ENCODE assay signal across 36 cellular contexts in genomic region chr1:181987996-181988395, GRCh38.
"Had no signal": no experiment of that assay in that cellular context is flagged by ENCODE, and none has a peak within 500 bp of the region (broad histone marks: within the 10 kb centered on the region; RNA-seq: fewer than 3 reads in every experiment).

No MANE protein-coding gene starts in this region.

- H3K4me3 ChIP-seq: adrenal gland, body of pancreas, breast epithelium had no signal

- H3K27ac Mint-ChIP-seq: activated B cell treated with CpG ODN at 0.5 μM for 24 hours; activated CD4-positive, alpha-beta memory T cell treated with anti-CD3 and anti-CD28 coated beads for 36 hours; activated CD4-positive, alpha-beta T cell treated with anti-CD3 and anti-CD28 coated beads, Interleukin-2, amount 10 ng/mL, durations not matched to agents 24 days and 14 days; activated CD8-positive, alpha-beta T cell treated with anti-CD3 and anti-CD28 coated beads for 36 hours; activated naive CD4-positive, alpha-beta T cell treated with anti-CD3 and anti-CD28 coated beads for 36 hours; activated naive CD4-positive, alpha-beta T cell treated with anti-CD3 and anti-CD28 coated beads, Interleukin-2, amount 50 U/mL, for 72 hours; activated naive CD8-positive, alpha-beta T cell treated with anti-CD3 and anti-CD28 coated beads for 36 hours; activated T-cell treated with anti-CD3 and anti-CD28 coated beads, Interleukin-2, amount 50 U/mL, for 72 hours; activated T-helper 1 cell treated with anti-CD3 and anti-CD28 coated beads, Interleukin-12 subunit alpha, Interleukin-12 subunit beta, Interleukin-2, Interleukin-4 antibody, amounts not matched to agents 30 ng/mL and 10 ng/mL and 1 ng/mL, durations not matched to agents 14 hours and 24 hours and 36 hours; activated T-helper 17 cell treated with anti-CD3 and anti-CD28 coated beads, Interleukin-2, amount 50 U/mL, for 72 hours; T-helper 2 cell treated with Interferon-gamma antibody and Interleukin-4, amounts not matched to agents 5 μg/mL and 100 μg/mL, for 36 hours had no signal

- DNase-seq: activated B cell treated with CpG ODN at 0.5 μM for 24 hours; activated CD4-positive, alpha-beta memory T cell treated with anti-CD3 and anti-CD28 coated beads for 36 hours; activated CD4-positive, alpha-beta T cell treated with anti-CD3 and anti-CD28 coated beads for 4 hours; activated CD4-positive, alpha-beta T cell treated with anti-CD3 and anti-CD28 coated beads, Interleukin-2, amount 10 ng/mL, durations not matched to agents 24 days and 14 days; activated CD4-positive, alpha-beta T cell treated with anti-CD3 and anti-CD28 coated beads, Interleukin-2, amount 50 U/mL, for 1 hour; activated CD4-positive, alpha-beta T cell treated with anti-CD3 and anti-CD28 coated beads, Interleukin-2, amount 50 U/mL, for 4 hours; activated CD4-positive, CD25-positive, alpha-beta regulatory T cell treated with anti-CD3 and anti-CD28 coated beads, Interleukin-2, amount 50 U/mL, for 72 hours; activated CD8-positive, alpha-beta memory T cell treated with anti-CD3 and anti-CD28 coated beads, Interleukin-2, amount 50 U/mL, for 4 hours; activated CD8-positive, alpha-beta T cell treated with anti-CD3 and anti-CD28 coated beads for 36 hours; activated effector memory CD4-positive, alpha-beta T cell treated with anti-CD3 and anti-CD28 coated beads, Interleukin-2, amount 50 U/mL, for 16 hours; activated gamma-delta T cell treated with Interleukin-2 at 50 U/mL for 16 hours; activated naive CD4-positive, alpha-beta T cell; activated naive CD4-positive, alpha-beta T cell treated with anti-CD3 and anti-CD28 coated beads for 36 hours; activated naive CD4-positive, alpha-beta T cell treated with anti-CD3 and anti-CD28 coated beads, Interleukin-2, amount 50 U/mL, for 16 hours; activated naive CD8-positive, alpha-beta T cell treated with anti-CD3 and anti-CD28 coated beads for 36 hours; activated T-cell treated with anti-CD3 and anti-CD28 coated beads for 4 hours; activated T-cell treated with anti-CD3 and anti-CD28 coated beads, Interleukin-2, amount 50 U/mL, for 1 hour; activated T-cell treated with anti-CD3 and anti-CD28 coated beads, Interleukin-2, amount 50 U/mL, for 4 hours; activated T-cell treated with anti-CD3 and anti-CD28 coated beads, Interleukin-2, amount 50 U/mL, for 72 hours; adrenal gland; amniotic stem cell; aorta; body of pancreas; brain microvascular endothelial cell; central memory CD4-positive, alpha-beta T cell; T-helper 2 cell; T-helper 9 cell had no signal

- H3K9me3 Mint-ChIP-seq: activated B cell treated with CpG ODN at 0.5 μM for 24 hours; activated CD4-positive, alpha-beta memory T cell treated with anti-CD3 and anti-CD28 coated beads for 36 hours; activated CD4-positive, alpha-beta T cell treated with anti-CD3 and anti-CD28 coated beads, Interleukin-2, amount 10 ng/mL, durations not matched to agents 24 days and 14 days; activated CD8-positive, alpha-beta T cell treated with anti-CD3 and anti-CD28 coated beads for 36 hours; activated naive CD4-positive, alpha-beta T cell treated with anti-CD3 and anti-CD28 coated beads for 36 hours; activated naive CD4-positive, alpha-beta T cell treated with anti-CD3 and anti-CD28 coated beads, Interleukin-2, amount 50 U/mL, for 72 hours; activated naive CD8-positive, alpha-beta T cell treated with anti-CD3 and anti-CD28 coated beads for 36 hours; activated T-cell treated with anti-CD3 and anti-CD28 coated beads, Interleukin-2, amount 50 U/mL, for 4 hours; activated T-cell treated with anti-CD3 and anti-CD28 coated beads, Interleukin-2, amount 50 U/mL, for 72 hours; activated T-helper 1 cell treated with anti-CD3 and anti-CD28 coated beads, Interleukin-12 subunit alpha, Interleukin-12 subunit beta, Interleukin-2, Interleukin-4 antibody, amounts not matched to agents 30 ng/mL and 10 ng/mL and 1 ng/mL, durations not matched to agents 14 hours and 24 hours and 36 hours; activated T-helper 17 cell treated with anti-CD3 and anti-CD28 coated beads, Interleukin-2, amount 50 U/mL, for 72 hours; T-helper 2 cell treated with Interferon-gamma antibody and Interleukin-4, amounts not matched to agents 5 μg/mL and 100 μg/mL, for 36 hours had no signal

- FAIRE-seq: astrocyte, colon, TTC549 had no signal

- H3K4me3 Mint-ChIP-seq: activated B cell treated with CpG ODN at 0.5 μM for 24 hours; activated CD4-positive, alpha-beta memory T cell treated with anti-CD3 and anti-CD28 coated beads for 36 hours; activated CD4-positive, alpha-beta T cell treated with anti-CD3 and anti-CD28 coated beads, Interleukin-2, amount 10 ng/mL, durations not matched to agents 24 days and 14 days; activated CD8-positive, alpha-beta T cell treated with anti-CD3 and anti-CD28 coated beads for 36 hours; activated naive CD4-positive, alpha-beta T cell treated with anti-CD3 and anti-CD28 coated beads for 36 hours; activated naive CD8-positive, alpha-beta T cell treated with anti-CD3 and anti-CD28 coated beads for 36 hours; activated T-cell treated with anti-CD3 and anti-CD28 coated beads, Interleukin-2, amount 50 U/mL, for 4 hours; activated T-cell treated with anti-CD3 and anti-CD28 coated beads, Interleukin-2, amount 50 U/mL, for 72 hours; activated T-helper 1 cell treated with anti-CD3 and anti-CD28 coated beads, Interleukin-12 subunit alpha, Interleukin-12 subunit beta, Interleukin-2, Interleukin-4 antibody, amounts not matched to agents 30 ng/mL and 10 ng/mL and 1 ng/mL, durations not matched to agents 14 hours and 24 hours and 36 hours; activated T-helper 17 cell treated with anti-CD3 and anti-CD28 coated beads, Interleukin-2, amount 50 U/mL, for 72 hours; T-helper 2 cell treated with Interferon-gamma antibody and Interleukin-4, amounts not matched to agents 5 μg/mL and 100 μg/mL, for 36 hours had no signal

- H3K27me3 ChIP-seq: adrenal gland, body of pancreas, brain microvascular endothelial cell, breast epithelium had no signal

- H3K36me3 ChIP-seq: adrenal gland, brain microvascular endothelial cell, breast epithelium had no signal

- H3K9me3 ChIP-seq: adrenal gland, body of pancreas, breast epithelium had no signal

- H3K27ac ChIP-seq: adrenal gland, body of pancreas, brain microvascular endothelial cell, breast epithelium, VCaP had no signal

- ATAC-seq: activated CD8-positive, alpha-beta T cell treated with anti-CD3 and anti-CD28 coated beads for 36 hours; activated naive CD4-positive, alpha-beta T cell treated with anti-CD3 and anti-CD28 coated beads, Interleukin-2, amount 50 U/mL, for 72 hours; activated T-cell treated with anti-CD3 and anti-CD28 coated beads, Interleukin-2, amount 50 U/mL, for 4 hours; activated T-cell treated with anti-CD3 and anti-CD28 coated beads, Interleukin-2, amount 50 U/mL, for 72 hours; activated T-helper 17 cell treated with anti-CD3 and anti-CD28 coated beads, Interleukin-2, amount 50 U/mL, for 72 hours; body of pancreas had no signal

- H3K4me1 Mint-ChIP-seq: activated B cell treated with CpG ODN at 0.5 μM for 24 hours; activated naive CD8-positive, alpha-beta T cell treated with anti-CD3 and anti-CD28 coated beads for 36 hours; activated T-helper 17 cell treated with anti-CD3 and anti-CD28 coated beads, Interleukin-2, amount 50 U/mL, for 72 hours had no signal

- H3K36me3 Mint-ChIP-seq: activated CD4-positive, alpha-beta memory T cell treated with anti-CD3 and anti-CD28 coated beads for 36 hours; activated naive CD4-positive, alpha-beta T cell treated with anti-CD3 and anti-CD28 coated beads, Interleukin-2, amount 50 U/mL, for 72 hours; activated naive CD8-positive, alpha-beta T cell treated with anti-CD3 and anti-CD28 coated beads for 36 hours had no signal

- H3K4me1 ChIP-seq: adrenal gland, body of pancreas, breast epithelium had no signal
